In genomic region chr6:11329841-11330765, GRCh38 we compare ENCODE assay signal across 10 cellular contexts.
DNase-seq lines count a peak whose midpoint lies in the region; ATAC-seq, FAIRE-seq and TF ChIP-seq lines count a peak whose summit lies in the region.
"Had no signal": no experiment of that assay in that cellular context is flagged by ENCODE, and none has a peak within 500 bp of the region (broad histone marks: within the 10 kb centered on the region; RNA-seq: fewer than 3 reads in every experiment).

No MANE protein-coding gene starts in this region.

- CTCF ChIA-PET in PC-3 (lab: Charles Lee), result no interaction called here

- H3K9ac ChIP-seq in PC-3 (ENCODE audit: low read length), result no peak overlapping the region

- H4K20me1 ChIP-seq in PC-3 (ENCODE audit: low read length), result no peaks in the 10 kb centered on the region

- H3K27ac ChIP-seq in PC-3 (ENCODE audit: low read length) (no peak overlapping the region), small intestine (ENCODE audit: low read depth in 1 of 2, low read length in 1 of 2) (peak overlapping the region in 1 of 2 donors; percentile 64)

- 16 to 41% (median 27%) methylated on average over 11 of the region's 11 CpGs for WGBS in small intestine, 3 donors

- TF ChIP-seq CTCF in PC-3 (conservative IDR thresholded peaks at IDR 0.05; ENCODE audit: low read depth, low read length), result no peak

- ATAC-seq in PC-3 (peak; percentile 38; the same call in 1 of the 2 replicates), HG03521 (IDR thresholded peaks at IDR 0.05; ENCODE audit: unreplicated experiment) (no peak)

- intact Hi-C loops in PC-3 (cut with micrococcal nuclease), result no loop called here

- DNase-seq in GM18507 (ENCODE audit: extremely low spot score, insufficient read length, low read depth), result no peak
- no peak for DNase-seq in PC-3
- peak; percentile 82 for DNase-seq in foreskin melanocyte
- DNase-seq in small intestine, result peak; percentile 82
- DNase-seq in NK-92 (lab: John Stamatoyannopoulos, UW; ENCODE audit: unreplicated experiment), result no peak
- no peak for DNase-seq in NCI-H1417 (lab: John Stamatoyannopoulos, UW)
- no peak for DNase-seq in NCI-H774 (lab: John Stamatoyannopoulos, UW)
- DNase-seq: NCI-H1436; stimulated activated CD4-positive, alpha-beta T cell treated with anti-CD3 and anti-CD28 coated beads, Interleukin-4, amount 100 ng/mL, for 24 hours had no signal

- BruUV-seq in PC-3 (replicated peaks; lab: Mats Ljungman, UMichigan), result no TSS peak

- H2AFZ ChIP-seq in PC-3 (ENCODE audit: low read length), result no peak overlapping the region

- H3K27me3 ChIP-seq in PC-3 (ENCODE audit: low read length), result no peaks in the 10 kb centered on the region
- H3K27me3 ChIP-seq in small intestine (ENCODE audit: control insufficient read depth in 2 of 2, insufficient read depth in 2 of 2, low read length in 2 of 2), result no peaks in the 10 kb centered on the region

- FAIRE-seq in GM18507 (lab: Jason Lieb, UNC) (peak; percentile 48), small intestine (lab: Jason Lieb, UNC) (no peak)

- no peaks in the 10 kb centered on the region for H3K79me2 ChIP-seq in PC-3 (ENCODE audit: low read length)

- H3K36me3 ChIP-seq in PC-3 (ENCODE audit: low read depth, low read length) (no peaks in the 10 kb centered on the region), small intestine (ENCODE audit: control insufficient read depth in 2 of 2, insufficient read depth in 2 of 2, low read length in 2 of 2) (no peaks in the 10 kb centered on the region)

- POLR2A ChIA-PET in PC-3 (lab: Charles Lee; ENCODE audit: unreplicated experiment), result no interaction called here

- H3K4me1 ChIP-seq in PC-3 (ENCODE audit: insufficient read depth, low read length) (no peaks in the 10 kb centered on the region), small intestine (ENCODE audit: control insufficient read depth in 2 of 2, insufficient read depth in 1 of 2, low read depth in 1 of 2, low read length in 1 of 2) (peaks cover 8 to 11% of the 10 kb centered on the region in 2 donors)

- no peaks in the 10 kb centered on the region for H3F3A ChIP-seq in PC-3 (ENCODE audit: low read length, unreplicated experiment)

- H3K4me3 ChIP-seq in PC-3 (ENCODE audit: low read length) (no peak overlapping the region), small intestine (ENCODE audit: low read depth in 1 of 2, low read length in 2 of 2) (no peak overlapping the region)

- H3K9me2 ChIP-seq in PC-3 (replicated peaks; ENCODE audit: low read length), result no peaks in the 10 kb centered on the region

- no peak overlapping the region for H3K4me2 ChIP-seq in PC-3 (ENCODE audit: low read length)

- no peaks in the 10 kb centered on the region for H3K9me3 ChIP-seq in PC-3 (ENCODE audit: low read length)
- H3K9me3 ChIP-seq in small intestine (ENCODE audit: control insufficient read depth, low read depth), result no peaks in the 10 kb centered on the region

Comparison
In these comparisons a context has a peak if more than half of its experiments do, and no peak if none do; other contexts are left out.
1. DNase-seq: peak in foreskin melanocyte (single experiment) and small intestine (single experiment); none in GM18507 (single experiment), PC-3 (single experiment), NK-92 (single experiment), NCI-H1417 (0 of 3) and NCI-H774 (single experiment).